ENCODE assay signal across 17 cellular contexts in genomic region chr7:101179780-101180755, GRCh38. TPM values are rescaled to one million over a fixed set of nuclear protein-coding genes. Genes with fewer than 3 reads are reported as not detected.
DNase-seq lines count a peak whose midpoint lies in the region; ATAC-seq, FAIRE-seq and TF ChIP-seq lines count a peak whose summit lies in the region.
"Had no signal": no experiment of that assay in that cellular context is flagged by ENCODE, and none has a peak within 500 bp of the region (broad histone marks: within the 10 kb centered on the region; RNA-seq: fewer than 3 reads in every experiment).

Gene NAT16, minus strand, starts transcription at chr7:101180293. Its CDS starts 5,486 bp downstream, at chr7:101174807.

- H3K9ac ChIP-seq in astrocyte (ENCODE audit: low read length) (no peak within 1 kb of the TSS), mesenchymal stem cell (ENCODE audit: low read length) (no peak within 1 kb of the TSS)
- H3K9ac ChIP-seq: KMS-11 had no signal

- H3K18ac ChIP-seq in mesenchymal stem cell (ENCODE audit: low read depth in 1 of 2, low read length in 2 of 2): no peak within 1 kb of the TSS

- peak; percentile 7 for ATAC-seq in stimulated activated naive CD8-positive, alpha-beta T cell treated with anti-CD3 and anti-CD28 coated beads, Interleukin-15, amount 100 ng/mL, for 72 hours
- ATAC-seq in stimulated activated naive CD8-positive, alpha-beta T cell treated with anti-CD3 and anti-CD28 coated beads, Interleukin-15, Interleukin-2, amounts not matched to agents 100 U/mL and 50 U/mL, for 24 hours: no peak
- ATAC-seq in body of pancreas (no peak), GM19351 (IDR thresholded peaks at IDR 0.05; ENCODE audit: unreplicated experiment) (no peak), HG03135 (IDR thresholded peaks at IDR 0.05; ENCODE audit: unreplicated experiment) (no peak)
- ATAC-seq: right cardiac atrium had no signal

- H2AFZ ChIP-seq in astrocyte (ENCODE audit: low read depth, low read length) (no peak within 1 kb of the TSS), mesenchymal stem cell (ENCODE audit: low read depth, low read length) (no peak within 1 kb of the TSS)

- H4K20me1 ChIP-seq in astrocyte (ENCODE audit: insufficient read depth, low read length): no peaks in the 10 kb centered on the region

- peaks cover 85% of the 10 kb centered on the region for H3K27me3 Mint-ChIP-seq in stimulated activated naive CD8-positive, alpha-beta T cell treated with anti-CD3 and anti-CD28 coated beads, Interleukin-15, amount 100 ng/mL, for 72 hours
- peaks cover 51% of the 10 kb centered on the region for H3K27me3 Mint-ChIP-seq in astrocyte (ENCODE audit: low read depth, unreplicated experiment)

- peaks cover 22% of the 10 kb centered on the region for H3K4me1 Mint-ChIP-seq in stimulated activated naive CD8-positive, alpha-beta T cell treated with anti-CD3 and anti-CD28 coated beads, Interleukin-15, amount 100 ng/mL, for 72 hours
- peaks cover 6% of the 10 kb centered on the region for H3K4me1 Mint-ChIP-seq in astrocyte (ENCODE audit: low read depth, unreplicated experiment)

- peak within 1 kb of the TSS in 1 of 2 donors; percentile 25 for H3K27ac Mint-ChIP-seq in stimulated activated naive CD8-positive, alpha-beta T cell treated with anti-CD3 and anti-CD28 coated beads, Interleukin-15, amount 100 ng/mL, for 72 hours
- H3K27ac Mint-ChIP-seq in astrocyte (ENCODE audit: unreplicated experiment): no peak within 1 kb of the TSS
- H3K27ac Mint-ChIP-seq: CD4-positive, CD25-positive, alpha-beta regulatory T cell had no signal

- H2BK12ac ChIP-seq in mesenchymal stem cell (ENCODE audit: low read length in 2 of 2): no peak within 1 kb of the TSS

- H3K79me1 ChIP-seq in mesenchymal stem cell (replicated peaks; ENCODE audit: low read length, poor library complexity, severe bottlenecking): no peaks in the 10 kb centered on the region

- no peaks in the 10 kb centered on the region for H3K9me3 Mint-ChIP-seq in stimulated activated naive CD8-positive, alpha-beta T cell treated with anti-CD3 and anti-CD28 coated beads, Interleukin-15, amount 100 ng/mL, for 72 hours
- no peaks in the 10 kb centered on the region for H3K9me3 Mint-ChIP-seq in astrocyte (ENCODE audit: unreplicated experiment)

- H3K4me3 ChIP-seq in astrocyte (ENCODE audit: insufficient read depth, low read depth, low read length) (no peak within 1 kb of the TSS), mesenchymal stem cell (ENCODE audit: insufficient read depth in 1 of 2, low read depth in 1 of 2, low read length in 2 of 2) (peak within 1 kb of the TSS in 1 of 2 experiments; percentile 22), body of pancreas (no peak within 1 kb of the TSS)
- H3K4me3 ChIP-seq: colonic mucosa, lung, SJCRH30, tibial artery had no signal

- peak within 1 kb of the TSS in 1 of 2 experiments; percentile 62 for H3K23ac ChIP-seq in mesenchymal stem cell (ENCODE audit: low read length in 2 of 2)

- H3K4me1 ChIP-seq in astrocyte (ENCODE audit: insufficient read depth, low read length) (peaks cover 2% of the 10 kb centered on the region), mesenchymal stem cell (ENCODE audit: control insufficient read depth, insufficient read depth, low read depth, low read length) (peaks cover 13% of the 10 kb centered on the region), body of pancreas (peaks cover 15% of the 10 kb centered on the region)
- H3K4me1 ChIP-seq: SJCRH30 had no signal

- H3K36me3 ChIP-seq in astrocyte (ENCODE audit: insufficient read depth, low read length) (no peaks in the 10 kb centered on the region), mesenchymal stem cell (ENCODE audit: control insufficient read depth in 1 of 2, insufficient read depth in 2 of 2, low read depth in 1 of 2, low read length in 2 of 2) (peaks cover 0 to 4% of the 10 kb centered on the region in 2 experiments), body of pancreas (replicated peaks in 1 of 2; ENCODE audit: insufficient read depth in 1 of 2, low read depth in 2 of 2) (no peaks in the 10 kb centered on the region)
- H3K36me3 ChIP-seq: colonic mucosa, SJCRH30, tibial artery had no signal

- H3K27ac ChIP-seq in astrocyte (ENCODE audit: low read depth, low read length): no peak within 1 kb of the TSS
- H3K27ac ChIP-seq in mesenchymal stem cell (ENCODE audit: low read length, poor library complexity, severe bottlenecking): no peak within 1 kb of the TSS
- H3K27ac ChIP-seq in body of pancreas: no peak within 1 kb of the TSS
- H3K27ac ChIP-seq: colonic mucosa, KMS-11, SJCRH30, tibial artery had no signal

- H4K8ac ChIP-seq in mesenchymal stem cell (ENCODE audit: low read length): no peak within 1 kb of the TSS

- H3K27me3 ChIP-seq in astrocyte (ENCODE audit: insufficient read depth, low read length) (peaks cover 44% of the 10 kb centered on the region), mesenchymal stem cell (ENCODE audit: control insufficient read depth in 1 of 2, insufficient read depth in 1 of 2, low read length in 2 of 2) (peaks cover 58 to 63% of the 10 kb centered on the region in 2 experiments), body of pancreas (peaks cover 0 to 52% of the 10 kb centered on the region in 2 donors)

- TF ChIP-seq CTCF in astrocyte (IDR thresholded peaks at IDR 0.05; ENCODE audit: insufficient read depth, low read depth, low read length): no peak
- TF ChIP-seq CTCF in body of pancreas (IDR thresholded peaks at IDR 0.05): no peak

- H2AK5ac ChIP-seq in mesenchymal stem cell (ENCODE audit: low read length, severe bottlenecking): no peak within 1 kb of the TSS

- FAIRE-seq in astrocyte (lab: Jason Lieb, UNC): no peak

- H4K91ac ChIP-seq in mesenchymal stem cell (ENCODE audit: low read length): no peak within 1 kb of the TSS

- no peaks in the 10 kb centered on the region for H3K36me3 Mint-ChIP-seq in astrocyte (ENCODE audit: low read depth, unreplicated experiment)
- H3K36me3 Mint-ChIP-seq: CD4-positive, CD25-positive, alpha-beta regulatory T cell had no signal

- H2BK5ac ChIP-seq in mesenchymal stem cell (ENCODE audit: low read depth, low read length, poor library complexity, severe bottlenecking): no peak within 1 kb of the TSS

- H3K4me2 ChIP-seq in astrocyte (ENCODE audit: low read length) (peak within 1 kb of the TSS; percentile 70), mesenchymal stem cell (ENCODE audit: low read length, poor library complexity, severe bottlenecking) (peak within 1 kb of the TSS; percentile 44)
- H3K4me2 ChIP-seq: KMS-11 had no signal

- peak within 1 kb of the TSS; percentile 35 to 56 for H3K4me3 Mint-ChIP-seq in stimulated activated naive CD8-positive, alpha-beta T cell treated with anti-CD3 and anti-CD28 coated beads, Interleukin-15, amount 100 ng/mL, for 72 hours
- peak within 1 kb of the TSS; percentile 67 for H3K4me3 Mint-ChIP-seq in astrocyte (ENCODE audit: unreplicated experiment)

- no peak for DNase-seq in stimulated activated naive CD8-positive, alpha-beta T cell treated with anti-CD3 and anti-CD28 coated beads, Interleukin-15, amount 100 ng/mL, for 72 hours
- no peak for DNase-seq in stimulated activated naive CD8-positive, alpha-beta T cell treated with anti-CD3 and anti-CD28 coated beads, Interleukin-15, Interleukin-2, amounts not matched to agents 100 U/mL and 50 U/mL, for 24 hours
- DNase-seq in astrocyte (ENCODE audit: low read depth) (no peak), mesenchymal stem cell (no peak), body of pancreas (no peak)
- DNase-seq in central memory CD4-positive, alpha-beta T cell: no peak
- DNase-seq: activated gamma-delta T cell; CD4-positive, CD25-positive, alpha-beta regulatory T cell; colonic mucosa; right cardiac atrium; tibial artery had no signal

- H2BK120ac ChIP-seq in mesenchymal stem cell (ENCODE audit: low read depth, low read length): no peak within 1 kb of the TSS

- intact Hi-C loops in body of pancreas (cut with DNase I): no loop called here

- no peaks in the 10 kb centered on the region for H3K79me2 ChIP-seq in astrocyte (ENCODE audit: insufficient read depth, low read length)

- peak within 1 kb of the TSS in 1 of 2 experiments; percentile 14 for H3K14ac ChIP-seq in mesenchymal stem cell (ENCODE audit: low read length in 2 of 2)

- H3K4ac ChIP-seq in mesenchymal stem cell (ENCODE audit: low read depth in 1 of 2, low read length in 2 of 2): no peak within 1 kb of the TSS

- no peak for TF ChIP-seq POLR2A in body of pancreas (IDR thresholded peaks at IDR 0.05)

- 3% methylated on average over 43 of the region's 82 CpGs for WGBS in mesenchymal stem cell
- 7 to 21% methylated on average over 9 to 53 of the region's 82 CpGs for WGBS in body of pancreas, 2 donors

- H3K9me3 ChIP-seq in astrocyte (ENCODE audit: insufficient read depth, low read depth, low read length) (no peaks in the 10 kb centered on the region), mesenchymal stem cell (ENCODE audit: control insufficient read depth, low read length) (no peaks in the 10 kb centered on the region), body of pancreas (no peaks in the 10 kb centered on the region)
- H3K9me3 ChIP-seq: colonic mucosa, SJCRH30, tibial artery had no signal

- peak within 1 kb of the TSS; percentile 6 for H2BK15ac ChIP-seq in mesenchymal stem cell (ENCODE audit: low read depth, poor library complexity, severe bottlenecking)

RNA-seq across cellular contexts. Expression of gene NAT16, which starts in this region (rescaled TPM):
- 0.16 TPM in 1 of 2 replicates, not detected in the other for total RNA-seq in astrocyte
- not detected for polyA plus RNA-seq in mesenchymal stem cell (2013, experiment 1 of 2)
- polyA plus RNA-seq in mesenchymal stem cell (2013, experiment 2 of 2): not detected
- total RNA-seq in body of pancreas: under 1 TPM in 1 of 2 donors, not detected in 1; 0.26 TPM
- total RNA-seq: CD4-positive, CD25-positive, alpha-beta regulatory T cell; colonic mucosa; lung; NCI-H460; right cardiac atrium; SJCRH30 had no signal
- polyA plus RNA-seq: CD4-positive, CD25-positive, alpha-beta regulatory T cell; right cardiac atrium had no signal
